ENCODE assay signal across 1 cellular context in the genomic region with DNA sequence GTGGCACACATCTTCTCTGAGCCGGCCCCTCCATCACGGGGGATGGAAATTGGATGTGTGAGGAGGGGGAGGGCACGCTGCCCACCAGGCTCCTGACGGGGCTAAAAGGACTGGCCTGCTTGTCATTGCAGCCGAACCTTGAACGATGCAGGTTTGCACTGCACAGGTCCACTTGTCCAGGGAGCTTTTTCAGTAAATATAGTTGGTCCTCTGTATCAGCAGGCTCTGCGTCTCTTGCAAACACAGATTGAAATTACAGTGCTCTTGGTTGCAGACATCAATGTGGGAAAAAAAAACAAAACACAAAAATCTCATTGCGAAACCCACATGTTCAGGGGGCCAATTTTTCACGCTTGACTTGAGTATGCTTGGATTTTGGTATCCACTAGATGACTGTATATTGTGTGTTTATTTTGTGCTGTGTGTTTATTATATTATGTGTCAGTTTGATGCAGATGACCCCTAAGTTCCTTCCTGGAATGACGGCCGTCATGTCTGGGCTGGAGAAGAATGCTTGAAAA.
TF ChIP-seq lines count a peak whose summit lies in the region.

No MANE protein-coding gene starts in this region.

TF ChIP-seq in K562, 482 proteins besides CTCF, POLR2A, EP300 and RAD21:
- TF ChIP-seq MECOM (CRISPR knock-in tag; IDR thresholded peaks at IDR 0.05) (no peak), NR4A1 (CRISPR knock-in tag; IDR thresholded peaks at IDR 0.05) (no peak), NR4A1 (tag; IDR thresholded peaks at IDR 0.05) (no peak), CEBPB (tag; IDR thresholded peaks at IDR 0.05) (peak; percentile 47)
